In the genomic region with DNA sequence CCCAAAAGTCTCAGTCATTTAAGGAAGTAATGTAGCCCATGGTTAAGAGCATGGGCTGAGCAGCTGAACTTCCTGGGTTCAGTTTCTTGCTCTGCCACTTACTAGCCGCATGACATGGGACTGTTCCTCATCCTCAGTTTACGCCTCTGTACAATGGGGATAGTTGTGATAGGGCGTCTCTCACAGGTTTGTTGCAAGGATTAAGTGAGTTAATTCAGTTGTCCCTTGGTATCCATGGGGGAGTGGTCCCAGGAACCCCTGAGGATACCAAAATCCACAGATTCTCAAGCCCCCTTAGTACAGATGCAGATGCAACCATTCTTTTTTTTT, we compare ENCODE assay signal across 26 cellular contexts.
DNase-seq lines count a peak whose midpoint lies in the region; ATAC-seq, FAIRE-seq and TF ChIP-seq lines count a peak whose summit lies in the region.
"Had no signal": no experiment of that assay in that cellular context is flagged by ENCODE, and none has a peak within 500 bp of the region (broad histone marks: within the 10 kb centered on the region; RNA-seq: fewer than 3 reads in every experiment).

No MANE protein-coding gene starts in this region.

- TF ChIP-seq CTCF in bronchial epithelial cell (IDR thresholded peaks at IDR 0.05; ENCODE audit: insufficient read depth, low read length, severe bottlenecking) (no peak), lower lobe of right lung (IDR thresholded peaks at IDR 0.05) (no peak), upper lobe of left lung (IDR thresholded peaks at IDR 0.05) (no peak)

- peak; percentile 28 for FAIRE-seq in bronchial epithelial cell (lab: Jason Lieb, UNC)
- FAIRE-seq: GM12878 had no signal

- no peak for ATAC-seq in lower lobe of right lung
- peak in 1 of 2 donors; percentile 2 for ATAC-seq in upper lobe of left lung (ENCODE audit: low FRiP score in 2 of 2)
- no peak for ATAC-seq in left ventricle myocardium superior
- ATAC-seq: GM12878, HCT116, T-cell had no signal

- TF ChIP-seq EP300 in upper lobe of left lung (IDR thresholded peaks at IDR 0.05), result no peak

- H3K36me3 ChIP-seq in bronchial epithelial cell (ENCODE audit: control insufficient read depth, insufficient read depth, low read length) (no peaks in the 10 kb centered on the region), lower lobe of right lung (no peaks in the 10 kb centered on the region), upper lobe of left lung (no peaks in the 10 kb centered on the region)
- H3K36me3 ChIP-seq: cardiac muscle cell, left ventricle myocardium inferior, MG63, vagina had no signal

- WGBS in upper lobe of left lung, 2 donors, result 81 to 86% methylated on average over 3 of the region's 3 CpGs

- peak overlapping the region; percentile 82 for H3K27ac ChIP-seq in lower lobe of right lung
- H3K27ac ChIP-seq in upper lobe of left lung, result peak overlapping the region; percentile 68 to 88 (median 82)
- H3K27ac ChIP-seq: 22Rv1, cardiac muscle cell, left ventricle myocardium inferior, vagina had no signal

- H3K9me3 ChIP-seq in lower lobe of right lung (no peaks in the 10 kb centered on the region), upper lobe of left lung (no peaks in the 10 kb centered on the region)
- H3K9me3 ChIP-seq: left ventricle myocardium inferior, MG63, vagina had no signal

- intact Hi-C loops in lower lobe of right lung (cut with DNase I), result no loop called here
- intact Hi-C loops in left ventricle myocardium superior (cut with micrococcal nuclease), result no loop called here

- DNase-seq in NOMO-1 treated with DMSO at 0.1 percent for 48 hours (lab: John Stamatoyannopoulos, UW; ENCODE audit: unreplicated experiment) (peak; percentile 8), NOMO-1 (lab: John Stamatoyannopoulos, UW; ENCODE audit: unreplicated experiment in 2 of 2) (no peak), bronchial epithelial cell (ENCODE audit: low read depth) (no peak), lower lobe of right lung (no peak), upper lobe of left lung (peak in 1 of 2 donors; percentile 51), left ventricle myocardium superior (no peak), OCI-M1 (lab: John Stamatoyannopoulos, UW) (no peak)
- no peak for DNase-seq in stimulated activated CD4-positive, alpha-beta T cell treated with anti-CD3 and anti-CD28 coated beads, Interleukin-2, amount 100 ng/mL, for 48 hours
- DNase-seq: activated CD4-positive, alpha-beta T cell treated with anti-CD3 and anti-CD28 coated beads, Interleukin-2, amount 50 U/mL, for 4 hours; activated naive CD4-positive, alpha-beta T cell treated with Interleukin-2 at 50 U/mL for 16 hours; CD4-positive, alpha-beta memory T cell; dermis blood vessel endothelial cell; KG1; left ventricle myocardium inferior; MG63; NCI-H2081; NCI-H226; retina; SHP77; stimulated activated CD4-positive, alpha-beta T cell treated with anti-CD3 and anti-CD28 coated beads, Interleukin-4, amount 100 ng/mL, for 1 hour had no signal

- no peak overlapping the region for H3K4me3 ChIP-seq in bronchial epithelial cell (ENCODE audit: low read depth, low read length)
- no peak overlapping the region for H3K4me3 ChIP-seq in lower lobe of right lung
- no peak overlapping the region for H3K4me3 ChIP-seq in upper lobe of left lung
- H3K4me3 ChIP-seq: cardiac muscle cell, GM12878, left ventricle myocardium inferior, MG63, vagina had no signal

- H3K4me1 ChIP-seq in lower lobe of right lung (peaks cover 91% of the 10 kb centered on the region), upper lobe of left lung (peaks cover 51 to 80% (median 76%) of the 10 kb centered on the region in 4 donors)

- no peaks in the 10 kb centered on the region for H3K27me3 ChIP-seq in bronchial epithelial cell (ENCODE audit: control insufficient read depth, insufficient read depth, low read length)
- H3K27me3 ChIP-seq in lower lobe of right lung (ENCODE audit: low read depth), result no peaks in the 10 kb centered on the region
- no peaks in the 10 kb centered on the region for H3K27me3 ChIP-seq in upper lobe of left lung
- H3K27me3 ChIP-seq: cardiac muscle cell, MG63, vagina had no signal

- no peak for TF ChIP-seq POLR2A in upper lobe of left lung (IDR thresholded peaks at IDR 0.05)
